Comparison of ENCODE assay signal across 7 cellular contexts in the genomic region with DNA sequence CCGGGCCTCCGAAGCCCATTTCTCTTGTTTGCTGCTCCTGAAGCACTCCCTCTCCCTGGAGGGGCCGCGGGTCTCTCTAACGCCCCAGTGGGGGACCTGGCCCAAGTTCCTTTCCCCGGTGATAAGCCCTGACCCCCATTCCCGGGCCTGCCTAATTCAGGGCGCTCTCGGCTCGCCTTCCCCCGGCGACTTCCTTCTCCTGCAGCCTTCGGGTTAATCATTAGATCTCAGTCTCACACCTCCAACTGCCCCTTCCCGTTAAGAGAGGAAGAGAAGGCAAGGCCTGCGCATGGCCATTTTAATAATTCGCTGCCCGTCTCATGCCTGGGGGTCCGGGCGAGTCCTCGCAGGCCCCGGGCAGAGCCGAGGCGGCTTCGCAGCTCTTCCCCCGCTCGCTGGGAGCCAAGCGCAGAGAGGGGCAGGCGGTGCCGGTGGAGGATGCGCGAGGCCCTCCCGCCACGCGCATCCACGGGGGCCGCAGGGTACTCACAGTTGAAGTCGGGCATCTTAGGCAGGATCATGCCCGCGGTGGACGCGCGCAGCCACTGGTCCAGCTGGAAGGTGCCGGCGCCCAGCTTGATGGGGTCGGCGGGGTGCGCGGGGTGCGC. TPM values are rescaled to one million over a fixed set of nuclear protein-coding genes. Genes with fewer than 3 reads are reported as not detected.
DNase-seq lines count a peak whose midpoint lies in the region; ATAC-seq lines count a peak whose summit lies in the region.

No MANE protein-coding gene starts in this region.

- H3K4me3 Mint-ChIP-seq in T-helper 17 cell (peak overlapping the region; percentile 66), naive B cell (peak overlapping the region; percentile 24 to 85 (median 62))

- intact Hi-C loops in Right ventricle myocardium inferior (cut with DNase I): no loop called here

- H3K4me1 Mint-ChIP-seq in T-helper 17 cell (peaks cover 11% of the 10 kb centered on the region), naive B cell (peaks cover 19 to 26% (median 22%) of the 10 kb centered on the region in 3 donors)

- H3K27me3 Mint-ChIP-seq in T-helper 17 cell (peaks cover 67% of the 10 kb centered on the region), naive B cell (peaks cover 49 to 77% (median 63%) of the 10 kb centered on the region in 3 donors)

- H3K27ac Mint-ChIP-seq in T-helper 17 cell (no peak overlapping the region), naive B cell (peak overlapping the region in 1 of 6 donors; percentile 62)

- H3K9me3 ChIP-seq in T-helper 17 cell (ENCODE audit: control insufficient read depth, low read length, poor library complexity, severe bottlenecking): no peaks in the 10 kb centered on the region

- ATAC-seq in GM18511 (IDR thresholded peaks at IDR 0.05; ENCODE audit: unreplicated experiment) (peak; percentile 42), HG02678 (IDR thresholded peaks at IDR 0.05; ENCODE audit: unreplicated experiment) (peak; percentile 31), T-helper 17 cell (no peak), naive B cell (ENCODE audit: low read depth in 2 of 2) (no peak), Right ventricle myocardium inferior (no peak)

- no peak for DNase-seq in T-helper 17 cell
- DNase-seq in naive B cell: no peak
- no peak for DNase-seq in CD1c-positive myeloid dendritic cell (ENCODE audit: extremely low spot score)
- no peak for DNase-seq in Right ventricle myocardium inferior (ENCODE audit: missing footprints)
- no peak for DNase-seq in NCI-H446 (lab: John Stamatoyannopoulos, UW)

- peaks cover 0 to 8% (median 0%) of the 10 kb centered on the region in 7 donors for H3K9me3 Mint-ChIP-seq in naive B cell

- H3K36me3 Mint-ChIP-seq in T-helper 17 cell (ENCODE audit: low read depth) (peaks cover 9% of the 10 kb centered on the region), naive B cell (no peaks in the 10 kb centered on the region)

RNA-seq across cellular contexts. Expression of a gene that starts 1.2 kb away (rescaled TPM):
- under 1 TPM; 0.15 to 0.21 TPM for total RNA-seq in T-helper 17 cell
- not detected for polyA plus RNA-seq in naive B cell (ENCODE audit: low read depth in 6 of 6)
- total RNA-seq in Right ventricle myocardium inferior: not detected

RNA-seq across cellular contexts. Expression of a gene that starts 59.8 kb away (rescaled TPM):
- total RNA-seq in T-helper 17 cell (10 to 100 TPM; 31.3 to 35.8 TPM), Right ventricle myocardium inferior (6.6 TPM)
- 1 to 10 TPM; 1.8 to 8.6 (median 3.3) TPM for polyA plus RNA-seq in naive B cell (ENCODE audit: low read depth in 6 of 6)

Comparison
In these comparisons a context has a peak if more than half of its experiments do, and no peak if none do; other contexts are left out.
1. ATAC-seq: peak in GM18511 (single experiment) and HG02678 (single experiment); none in T-helper 17 cell (single experiment), naive B cell (0 of 2) and Right ventricle myocardium inferior (single experiment).